Comparison of ENCODE assay signal across 36 cellular contexts in the genomic region with DNA sequence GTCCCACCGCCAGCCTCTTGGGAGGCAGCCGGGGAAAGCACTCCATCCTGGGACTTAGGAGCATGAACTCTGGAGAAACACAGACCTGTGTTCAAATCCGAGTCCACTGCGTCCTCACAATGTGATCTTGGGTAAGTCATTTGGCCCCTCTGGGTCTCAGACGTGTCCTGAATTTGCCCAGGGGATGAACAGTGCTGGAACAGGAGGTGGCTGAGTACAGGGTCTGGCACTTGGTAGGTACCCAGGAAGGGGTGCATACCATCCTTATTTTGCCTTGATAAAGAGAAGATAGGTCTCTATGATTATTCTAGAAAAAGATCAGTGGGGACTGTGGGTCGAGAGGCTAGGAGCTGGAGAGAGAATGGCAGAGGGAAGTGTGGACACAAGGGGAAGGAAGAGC.
"Had no signal": no experiment of that assay in that cellular context is flagged by ENCODE, and none has a peak within 500 bp of the region (broad histone marks: within the 10 kb centered on the region; RNA-seq: fewer than 3 reads in every experiment).

No MANE protein-coding gene starts in this region.

- H3K27me3 ChIP-seq: adrenal gland, body of pancreas, brain microvascular endothelial cell, breast epithelium had no signal

- DNase-seq: activated B cell treated with CpG ODN at 0.5 μM for 24 hours; activated CD4-positive, alpha-beta memory T cell treated with anti-CD3 and anti-CD28 coated beads for 36 hours; activated CD4-positive, alpha-beta T cell treated with anti-CD3 and anti-CD28 coated beads for 4 hours; activated CD4-positive, alpha-beta T cell treated with anti-CD3 and anti-CD28 coated beads, Interleukin-2, amount 10 ng/mL, durations not matched to agents 24 days and 14 days; activated CD4-positive, alpha-beta T cell treated with anti-CD3 and anti-CD28 coated beads, Interleukin-2, amount 50 U/mL, for 1 hour; activated CD4-positive, alpha-beta T cell treated with anti-CD3 and anti-CD28 coated beads, Interleukin-2, amount 50 U/mL, for 4 hours; activated CD4-positive, CD25-positive, alpha-beta regulatory T cell treated with anti-CD3 and anti-CD28 coated beads, Interleukin-2, amount 50 U/mL, for 72 hours; activated CD8-positive, alpha-beta memory T cell treated with anti-CD3 and anti-CD28 coated beads, Interleukin-2, amount 50 U/mL, for 4 hours; activated CD8-positive, alpha-beta T cell treated with anti-CD3 and anti-CD28 coated beads for 36 hours; activated effector memory CD4-positive, alpha-beta T cell treated with anti-CD3 and anti-CD28 coated beads, Interleukin-2, amount 50 U/mL, for 16 hours; activated gamma-delta T cell treated with Interleukin-2 at 50 U/mL for 16 hours; activated naive CD4-positive, alpha-beta T cell; activated naive CD4-positive, alpha-beta T cell treated with anti-CD3 and anti-CD28 coated beads for 36 hours; activated naive CD4-positive, alpha-beta T cell treated with anti-CD3 and anti-CD28 coated beads, Interleukin-2, amount 50 U/mL, for 16 hours; activated naive CD8-positive, alpha-beta T cell treated with anti-CD3 and anti-CD28 coated beads for 36 hours; activated T-cell treated with anti-CD3 and anti-CD28 coated beads for 4 hours; activated T-cell treated with anti-CD3 and anti-CD28 coated beads, Interleukin-2, amount 50 U/mL, for 1 hour; activated T-cell treated with anti-CD3 and anti-CD28 coated beads, Interleukin-2, amount 50 U/mL, for 4 hours; activated T-cell treated with anti-CD3 and anti-CD28 coated beads, Interleukin-2, amount 50 U/mL, for 72 hours; adrenal gland; amniotic stem cell; aorta; body of pancreas; brain microvascular endothelial cell; central memory CD4-positive, alpha-beta T cell; cerebellar nuclear complex; T-helper 1 cell; T-helper 2 cell; T-helper 9 cell had no signal

- H3K36me3 ChIP-seq: adrenal gland, brain microvascular endothelial cell, breast epithelium had no signal

- H3K36me3 Mint-ChIP-seq: activated CD4-positive, alpha-beta memory T cell treated with anti-CD3 and anti-CD28 coated beads for 36 hours; activated naive CD8-positive, alpha-beta T cell treated with anti-CD3 and anti-CD28 coated beads for 36 hours had no signal

- H3K27ac ChIP-seq: adrenal gland, body of pancreas, brain microvascular endothelial cell, breast epithelium, VCaP had no signal

- H3K4me1 Mint-ChIP-seq: activated B cell treated with CpG ODN at 0.5 μM for 24 hours; activated CD4-positive, alpha-beta T cell treated with anti-CD3 and anti-CD28 coated beads, Interleukin-2, amount 10 ng/mL, durations not matched to agents 24 days and 14 days; activated naive CD8-positive, alpha-beta T cell treated with anti-CD3 and anti-CD28 coated beads for 36 hours; activated T-helper 17 cell treated with anti-CD3 and anti-CD28 coated beads, Interleukin-2, amount 50 U/mL, for 72 hours had no signal

- H3K4me1 ChIP-seq: adrenal gland, body of pancreas, breast epithelium had no signal

- H3K27ac Mint-ChIP-seq: activated B cell treated with CpG ODN at 0.5 μM for 24 hours; activated CD4-positive, alpha-beta memory T cell treated with anti-CD3 and anti-CD28 coated beads for 36 hours; activated CD4-positive, alpha-beta T cell treated with anti-CD3 and anti-CD28 coated beads, Interleukin-2, amount 10 ng/mL, durations not matched to agents 24 days and 14 days; activated CD8-positive, alpha-beta T cell treated with anti-CD3 and anti-CD28 coated beads for 36 hours; activated naive CD4-positive, alpha-beta T cell treated with anti-CD3 and anti-CD28 coated beads for 36 hours; activated naive CD4-positive, alpha-beta T cell treated with anti-CD3 and anti-CD28 coated beads, Interleukin-2, amount 50 U/mL, for 72 hours; activated naive CD8-positive, alpha-beta T cell treated with anti-CD3 and anti-CD28 coated beads for 36 hours; activated T-cell treated with anti-CD3 and anti-CD28 coated beads, Interleukin-2, amount 50 U/mL, for 72 hours; activated T-helper 1 cell treated with anti-CD3 and anti-CD28 coated beads, Interleukin-12 subunit alpha, Interleukin-12 subunit beta, Interleukin-2, Interleukin-4 antibody, amounts not matched to agents 30 ng/mL and 10 ng/mL and 1 ng/mL, durations not matched to agents 14 hours and 24 hours and 36 hours; activated T-helper 17 cell treated with anti-CD3 and anti-CD28 coated beads, Interleukin-2, amount 50 U/mL, for 72 hours; T-helper 1 cell treated with Interleukin-12 subunit alpha and Interleukin-12 subunit beta and Interleukin-4 antibody, amounts not matched to agents 30 μg/mL and 1 μg/mL, for 36 hours; T-helper 2 cell treated with Interferon-gamma antibody and Interleukin-4, amounts not matched to agents 5 μg/mL and 100 μg/mL, for 36 hours had no signal

- ATAC-seq: activated CD8-positive, alpha-beta T cell treated with anti-CD3 and anti-CD28 coated beads for 36 hours; activated naive CD4-positive, alpha-beta T cell treated with anti-CD3 and anti-CD28 coated beads, Interleukin-2, amount 50 U/mL, for 72 hours; activated T-cell treated with anti-CD3 and anti-CD28 coated beads, Interleukin-2, amount 50 U/mL, for 4 hours; activated T-cell treated with anti-CD3 and anti-CD28 coated beads, Interleukin-2, amount 50 U/mL, for 72 hours; activated T-helper 17 cell treated with anti-CD3 and anti-CD28 coated beads, Interleukin-2, amount 50 U/mL, for 72 hours; body of pancreas had no signal

- H3K9me3 Mint-ChIP-seq: activated CD4-positive, alpha-beta memory T cell treated with anti-CD3 and anti-CD28 coated beads for 36 hours; activated CD4-positive, alpha-beta T cell treated with anti-CD3 and anti-CD28 coated beads, Interleukin-2, amount 10 ng/mL, durations not matched to agents 24 days and 14 days; activated T-cell treated with anti-CD3 and anti-CD28 coated beads, Interleukin-2, amount 50 U/mL, for 4 hours; activated T-helper 1 cell treated with anti-CD3 and anti-CD28 coated beads, Interleukin-12 subunit alpha, Interleukin-12 subunit beta, Interleukin-2, Interleukin-4 antibody, amounts not matched to agents 30 ng/mL and 10 ng/mL and 1 ng/mL, durations not matched to agents 14 hours and 24 hours and 36 hours; T-helper 1 cell treated with Interleukin-12 subunit alpha and Interleukin-12 subunit beta and Interleukin-4 antibody, amounts not matched to agents 30 μg/mL and 1 μg/mL, for 36 hours; T-helper 2 cell treated with Interferon-gamma antibody and Interleukin-4, amounts not matched to agents 5 μg/mL and 100 μg/mL, for 36 hours had no signal

- H3K27me3 Mint-ChIP-seq: activated CD4-positive, alpha-beta T cell treated with anti-CD3 and anti-CD28 coated beads, Interleukin-2, amount 10 ng/mL, durations not matched to agents 24 days and 14 days had no signal

- H3K9me3 ChIP-seq: adrenal gland, body of pancreas, breast epithelium had no signal

- H3K4me3 ChIP-seq: adrenal gland, body of pancreas, breast epithelium had no signal

- H3K4me3 Mint-ChIP-seq: activated B cell treated with CpG ODN at 0.5 μM for 24 hours; activated CD4-positive, alpha-beta memory T cell treated with anti-CD3 and anti-CD28 coated beads for 36 hours; activated CD4-positive, alpha-beta T cell treated with anti-CD3 and anti-CD28 coated beads, Interleukin-2, amount 10 ng/mL, durations not matched to agents 24 days and 14 days; activated CD8-positive, alpha-beta T cell treated with anti-CD3 and anti-CD28 coated beads for 36 hours; activated naive CD4-positive, alpha-beta T cell treated with anti-CD3 and anti-CD28 coated beads for 36 hours; activated naive CD8-positive, alpha-beta T cell treated with anti-CD3 and anti-CD28 coated beads for 36 hours; activated T-cell treated with anti-CD3 and anti-CD28 coated beads, Interleukin-2, amount 50 U/mL, for 4 hours; activated T-cell treated with anti-CD3 and anti-CD28 coated beads, Interleukin-2, amount 50 U/mL, for 72 hours; activated T-helper 1 cell treated with anti-CD3 and anti-CD28 coated beads, Interleukin-12 subunit alpha, Interleukin-12 subunit beta, Interleukin-2, Interleukin-4 antibody, amounts not matched to agents 30 ng/mL and 10 ng/mL and 1 ng/mL, durations not matched to agents 14 hours and 24 hours and 36 hours; activated T-helper 17 cell treated with anti-CD3 and anti-CD28 coated beads, Interleukin-2, amount 50 U/mL, for 72 hours; T-helper 1 cell treated with Interleukin-12 subunit alpha and Interleukin-12 subunit beta and Interleukin-4 antibody, amounts not matched to agents 30 μg/mL and 1 μg/mL, for 36 hours; T-helper 2 cell treated with Interferon-gamma antibody and Interleukin-4, amounts not matched to agents 5 μg/mL and 100 μg/mL, for 36 hours had no signal
